Comparison of ENCODE assay signal across 19 cellular contexts in genomic region chr15:77526582-77527163, GRCh38.
DNase-seq lines count a peak whose midpoint lies in the region; ATAC-seq, FAIRE-seq and TF ChIP-seq lines count a peak whose summit lies in the region.
"Had no signal": no experiment of that assay in that cellular context is flagged by ENCODE, and none has a peak within 500 bp of the region (broad histone marks: within the 10 kb centered on the region; RNA-seq: fewer than 3 reads in every experiment).

No MANE protein-coding gene starts in this region.

- H3K9me3 ChIP-seq in breast epithelium, result no peaks in the 10 kb centered on the region
- no peaks in the 10 kb centered on the region for H3K9me3 ChIP-seq in K562 (replicated peaks; ENCODE audit: control insufficient read depth, insufficient read depth, low read depth, low read length)
- H3K9me3 ChIP-seq in uterus, result no peaks in the 10 kb centered on the region
- H3K9me3 ChIP-seq: A549 had no signal

- H3K9me1 ChIP-seq in K562 (ENCODE audit: control insufficient read depth, insufficient read depth, low read length), result no peaks in the 10 kb centered on the region

- H2AFZ ChIP-seq in K562 (ENCODE audit: low read depth, low read length), result peak overlapping the region; percentile 49; the same call in 1 of the 2 replicates

- CTCF ChIA-PET in MCF 10A (lab: Yijun Ruan, JAX), result interaction anchor here (0.7 to 1.2 kb wide), 3 partner anchors 17 to 418 kb away, joined by 3 to 7 read pairs (median 5); no protein-coding TSS in a partner anchor
- CTCF ChIA-PET in K562 (lab: Yijun Ruan, JAX; ENCODE audit: low intra/inter-chr PET ratio), result no interaction called here

- peak overlapping the region in 1 of 2 experiments; percentile 78; a peak in 2 of 4 replicates for H3K9ac ChIP-seq in K562 (ENCODE audit: insufficient read depth in 1 of 2, low read depth in 2 of 2, low read length in 2 of 2)

- BruUV-seq in MCF 10A (replicated peaks; lab: Mats Ljungman, UMichigan) (no TSS peak), K562 (replicated peaks; lab: Mats Ljungman, UMichigan) (no TSS peak)

- TF ChIP-seq POLR2A in breast epithelium (IDR thresholded peaks at IDR 0.05) (no peak), K562 (conservative IDR thresholded peaks at IDR 0.05) (no peak), uterus (IDR thresholded peaks at IDR 0.05) (no peak)

- no peak for FAIRE-seq in K562 (lab: Jason Lieb, UNC)
- FAIRE-seq: A549, islet of Langerhans, RCC 7860 had no signal

- H3K36me3 ChIP-seq in breast epithelium (no peaks in the 10 kb centered on the region), K562 (ENCODE audit: control insufficient read depth, insufficient read depth, low read length) (no peaks in the 10 kb centered on the region), uterus (no peaks in the 10 kb centered on the region)

- no peak overlapping the region for H3K27ac Mint-ChIP-seq in MCF 10A (ENCODE audit: low read depth, unreplicated experiment)
- H3K27ac Mint-ChIP-seq in nephron, result peak overlapping the region; percentile 97 to 100 (median 98)
- H3K27ac Mint-ChIP-seq in activated T-helper 1 cell treated with anti-CD3 and anti-CD28 coated beads, Interleukin-12 subunit alpha, Interleukin-12 subunit beta, Interleukin-2, Interleukin-4 antibody, amounts not matched to agents 30 ng/mL and 10 ng/mL and 1 ng/mL, durations not matched to agents 14 hours and 24 hours and 36 hours, result no peak overlapping the region
- H3K27ac Mint-ChIP-seq: activated naive CD8-positive, alpha-beta T cell; T-helper 1 cell treated with Interleukin-12 subunit alpha and Interleukin-12 subunit beta and Interleukin-4 antibody, amounts not matched to agents 30 μg/mL and 1 μg/mL, for 36 hours had no signal

- H3K27ac ChIP-seq in breast epithelium (peak overlapping the region; percentile 58 to 76), K562 (ENCODE audit: extremely low read depth, low read depth, low read length) (no peak overlapping the region), uterus (peak overlapping the region; percentile 11 to 46)
- H3K27ac ChIP-seq: A549, HL-60 had no signal

- H3K4me3 ChIP-seq in breast epithelium, result peak overlapping the region in 1 of 3 donors; percentile 41
- H3K4me3 ChIP-seq in K562, result no peak overlapping the region
- no peak overlapping the region for H3K4me3 ChIP-seq in uterus
- H3K4me3 ChIP-seq: A549 had no signal

- POLR2A ChIA-PET in MCF 10A (lab: Yijun Ruan, JAX), result interaction anchor here (0.6 kb wide), 1 partner anchor 32 kb away, joined by 3 read pairs; no protein-coding TSS in a partner anchor
- POLR2A ChIA-PET in K562 (lab: Yijun Ruan, JAX), result interaction anchor here (0.6 kb wide), 1 partner anchor 126 kb away, joined by 4 read pairs; no protein-coding TSS in a partner anchor

- no peak for DNase-seq in breast epithelium (ENCODE audit: low spot score in 2 of 2)
- DNase-seq in MCF 10A (ENCODE audit: unreplicated experiment), result no peak
- DNase-seq in K562 (ENCODE audit: extremely low read depth in 1 of 4, low spot score in 3 of 4), result no peak
- DNase-seq in uterus, result no peak
- DNase-seq in activated T-helper 1 cell treated with anti-CD3 and anti-CD28 coated beads, Interleukin-12 subunit alpha, Interleukin-12 subunit beta, Interleukin-2, Interleukin-4 antibody, amounts not matched to agents 30 ng/mL and 10 ng/mL and 1 ng/mL, durations not matched to agents 14 hours and 24 hours and 36 hours (ENCODE audit: low spot score), result no peak
- DNase-seq: GOT3; NCI-H187; NCI-H524 treated with DMSO at 0.1 percent for 48 hours; stimulated activated CD4-positive, alpha-beta T cell treated with anti-CD3 and anti-CD28 coated beads, Interleukin-4, amount 100 ng/mL, for 24 hours had no signal

- no peaks in the 10 kb centered on the region for H4K20me1 ChIP-seq in K562 (replicated peaks; ENCODE audit: control insufficient read depth, insufficient read depth, low read length)

- no peak overlapping the region for H3K4me3 Mint-ChIP-seq in MCF 10A (ENCODE audit: unreplicated experiment)
- peak overlapping the region in 2 of 3 experiments; percentile 39 to 66 for H3K4me3 Mint-ChIP-seq in nephron
- H3K4me3 Mint-ChIP-seq in activated T-helper 1 cell treated with anti-CD3 and anti-CD28 coated beads, Interleukin-12 subunit alpha, Interleukin-12 subunit beta, Interleukin-2, Interleukin-4 antibody, amounts not matched to agents 30 ng/mL and 10 ng/mL and 1 ng/mL, durations not matched to agents 14 hours and 24 hours and 36 hours, result no peak overlapping the region
- H3K4me3 Mint-ChIP-seq: activated naive CD8-positive, alpha-beta T cell; T-helper 1 cell treated with Interleukin-12 subunit alpha and Interleukin-12 subunit beta and Interleukin-4 antibody, amounts not matched to agents 30 μg/mL and 1 μg/mL, for 36 hours had no signal

- TF ChIP-seq CTCF in breast epithelium (IDR thresholded peaks at IDR 0.05) (no peak), MCF 10A (IDR thresholded peaks at IDR 0.05; ENCODE audit: unreplicated experiment) (no peak), K562 (IDR thresholded peaks at IDR 0.05 in 2 of 3, conservative IDR thresholded peaks at IDR 0.05 in 1 of 3; ENCODE audit: insufficient read depth in 2 of 3, low read depth in 1 of 3, low read length in 3 of 3) (no peak), nephron (IDR thresholded peaks at IDR 0.05; ENCODE audit: unreplicated experiment in 3 of 3) (no peak), uterus (IDR thresholded peaks at IDR 0.05) (no peak)

- in situ Hi-C loops in K562 (cut with MboI), result no loop called here

- WGBS in K562 (ENCODE audit: insufficient coverage, low coverage, missing lambda C conversion rate), result 29% methylated on average over 11 of the region's 14 CpGs

- H3K4me1 ChIP-seq in breast epithelium (peaks cover 0 to 9% of the 10 kb centered on the region in 2 donors), K562 (replicated peaks in 1 of 2; ENCODE audit: control insufficient read depth in 2 of 2, insufficient read depth in 2 of 2, low read length in 2 of 2) (peaks cover 4 to 12% of the 10 kb centered on the region in 2 experiments; a peak in 2 of 5 replicates), uterus (no peaks in the 10 kb centered on the region)
- H3K4me1 ChIP-seq: A549 had no signal

- ATAC-seq in K562 (no peak), HG03135 (IDR thresholded peaks at IDR 0.05; ENCODE audit: unreplicated experiment) (no peak), GM18519 (IDR thresholded peaks at IDR 0.05; ENCODE audit: low FRiP score, unreplicated experiment) (no peak)
- ATAC-seq: activated CD4-positive, CD25-positive, alpha-beta regulatory T cell treated with anti-CD3 and anti-CD28 coated beads, Interleukin-2, amount 50 U/mL, for 24 hours had no signal

- TF ChIP-seq EP300 in K562 (IDR thresholded peaks at IDR 0.05; ENCODE audit: low read length), result no peak

- no peaks in the 10 kb centered on the region for H3K4me1 Mint-ChIP-seq in MCF 10A (ENCODE audit: insufficient read depth, unreplicated experiment)
- H3K4me1 Mint-ChIP-seq in nephron, result peaks cover 52% of the 10 kb centered on the region
- H3K4me1 Mint-ChIP-seq in activated T-helper 1 cell treated with anti-CD3 and anti-CD28 coated beads, Interleukin-12 subunit alpha, Interleukin-12 subunit beta, Interleukin-2, Interleukin-4 antibody, amounts not matched to agents 30 ng/mL and 10 ng/mL and 1 ng/mL, durations not matched to agents 14 hours and 24 hours and 36 hours (ENCODE audit: low read depth), result no peaks in the 10 kb centered on the region

- H3K27me3 Mint-ChIP-seq in MCF 10A (ENCODE audit: insufficient read depth, unreplicated experiment) (no peaks in the 10 kb centered on the region), nephron (ENCODE audit: low read depth) (no peaks in the 10 kb centered on the region)
- H3K27me3 Mint-ChIP-seq in activated T-helper 1 cell treated with anti-CD3 and anti-CD28 coated beads, Interleukin-12 subunit alpha, Interleukin-12 subunit beta, Interleukin-2, Interleukin-4 antibody, amounts not matched to agents 30 ng/mL and 10 ng/mL and 1 ng/mL, durations not matched to agents 14 hours and 24 hours and 36 hours (ENCODE audit: insufficient read depth), result peaks cover 7% of the 10 kb centered on the region
- H3K27me3 Mint-ChIP-seq: activated naive CD8-positive, alpha-beta T cell had no signal

- no peaks in the 10 kb centered on the region for H3K79me2 ChIP-seq in K562 (ENCODE audit: control insufficient read depth, insufficient read depth, low read length)

- H3K27me3 ChIP-seq in breast epithelium, result no peaks in the 10 kb centered on the region
- peaks cover 2 to 28% of the 10 kb centered on the region in 2 experiments; a peak in 3 of 5 replicates for H3K27me3 ChIP-seq in K562 (ENCODE audit: control insufficient read depth in 2 of 2, insufficient read depth in 2 of 2, low read length in 2 of 2)
- no peaks in the 10 kb centered on the region for H3K27me3 ChIP-seq in uterus

- H3K4me2 ChIP-seq in K562 (ENCODE audit: insufficient read depth, low read length), result no peak overlapping the region
- H3K4me2 ChIP-seq: A549 had no signal

- no peak for TF ChIP-seq RAD21 in K562 (CRISPR knock-in tag; conservative IDR thresholded peaks at IDR 0.05 in 1 of 2, IDR thresholded peaks at IDR 0.05 in 1 of 2)

- intact Hi-C loops in breast epithelium (cut with DNase I; ENCODE audit: low total_unique reads), result no loop called here
- intact Hi-C loops in MCF 10A (cut with micrococcal nuclease), result no loop called here
- intact Hi-C loops in K562 (cut with micrococcal nuclease), result no loop called here
- intact Hi-C loops in uterus (cut with DNase I; ENCODE audit: low total_unique reads), result no loop called here
- intact Hi-C loops in activated T-helper 1 cell treated with anti-CD3 and anti-CD28 coated beads, Interleukin-12 subunit alpha, Interleukin-12 subunit beta, Interleukin-2, Interleukin-4 antibody, amounts not matched to agents 30 ng/mL and 10 ng/mL and 1 ng/mL, durations not matched to agents 14 hours and 24 hours and 36 hours (cut with micrococcal nuclease), result no loop called here

- H3K9me3 Mint-ChIP-seq in MCF 10A (ENCODE audit: unreplicated experiment) (no peaks in the 10 kb centered on the region), nephron (no peaks in the 10 kb centered on the region)
- no peaks in the 10 kb centered on the region for H3K9me3 Mint-ChIP-seq in activated T-helper 1 cell treated with anti-CD3 and anti-CD28 coated beads, Interleukin-12 subunit alpha, Interleukin-12 subunit beta, Interleukin-2, Interleukin-4 antibody, amounts not matched to agents 30 ng/mL and 10 ng/mL and 1 ng/mL, durations not matched to agents 14 hours and 24 hours and 36 hours
- H3K9me3 Mint-ChIP-seq: T-helper 1 cell treated with Interleukin-12 subunit alpha and Interleukin-12 subunit beta and Interleukin-4 antibody, amounts not matched to agents 30 μg/mL and 1 μg/mL, for 36 hours had no signal

- H3K36me3 Mint-ChIP-seq in MCF 10A (ENCODE audit: insufficient read depth, unreplicated experiment), result no peaks in the 10 kb centered on the region
- H3K36me3 Mint-ChIP-seq in nephron (ENCODE audit: low read depth), result no peaks in the 10 kb centered on the region
- no peaks in the 10 kb centered on the region for H3K36me3 Mint-ChIP-seq in activated T-helper 1 cell treated with anti-CD3 and anti-CD28 coated beads, Interleukin-12 subunit alpha, Interleukin-12 subunit beta, Interleukin-2, Interleukin-4 antibody, amounts not matched to agents 30 ng/mL and 10 ng/mL and 1 ng/mL, durations not matched to agents 14 hours and 24 hours and 36 hours (ENCODE audit: low read depth)
- H3K36me3 Mint-ChIP-seq: activated naive CD8-positive, alpha-beta T cell had no signal

Comparison
In these comparisons a context has a peak if more than half of its experiments do, and no peak if none do; other contexts are left out.
1. H3K27ac Mint-ChIP-seq: peak in nephron (3 of 3); none in MCF 10A (single experiment) and activated T-helper 1 cell treated with anti-CD3 and anti-CD28 coated beads, Interleukin-12 subunit alpha, Interleukin-12 subunit beta, Interleukin-2, Interleukin-4 antibody, amounts not matched to agents 30 ng/mL and 10 ng/mL and 1 ng/mL, durations not matched to agents 14 hours and 24 hours and 36 hours (single experiment).
2. H3K4me3 Mint-ChIP-seq: peak in nephron (2 of 3); none in MCF 10A (single experiment) and activated T-helper 1 cell treated with anti-CD3 and anti-CD28 coated beads, Interleukin-12 subunit alpha, Interleukin-12 subunit beta, Interleukin-2, Interleukin-4 antibody, amounts not matched to agents 30 ng/mL and 10 ng/mL and 1 ng/mL, durations not matched to agents 14 hours and 24 hours and 36 hours (single experiment).